ENCODE assay signal across 8 cellular contexts in the genomic region with DNA sequence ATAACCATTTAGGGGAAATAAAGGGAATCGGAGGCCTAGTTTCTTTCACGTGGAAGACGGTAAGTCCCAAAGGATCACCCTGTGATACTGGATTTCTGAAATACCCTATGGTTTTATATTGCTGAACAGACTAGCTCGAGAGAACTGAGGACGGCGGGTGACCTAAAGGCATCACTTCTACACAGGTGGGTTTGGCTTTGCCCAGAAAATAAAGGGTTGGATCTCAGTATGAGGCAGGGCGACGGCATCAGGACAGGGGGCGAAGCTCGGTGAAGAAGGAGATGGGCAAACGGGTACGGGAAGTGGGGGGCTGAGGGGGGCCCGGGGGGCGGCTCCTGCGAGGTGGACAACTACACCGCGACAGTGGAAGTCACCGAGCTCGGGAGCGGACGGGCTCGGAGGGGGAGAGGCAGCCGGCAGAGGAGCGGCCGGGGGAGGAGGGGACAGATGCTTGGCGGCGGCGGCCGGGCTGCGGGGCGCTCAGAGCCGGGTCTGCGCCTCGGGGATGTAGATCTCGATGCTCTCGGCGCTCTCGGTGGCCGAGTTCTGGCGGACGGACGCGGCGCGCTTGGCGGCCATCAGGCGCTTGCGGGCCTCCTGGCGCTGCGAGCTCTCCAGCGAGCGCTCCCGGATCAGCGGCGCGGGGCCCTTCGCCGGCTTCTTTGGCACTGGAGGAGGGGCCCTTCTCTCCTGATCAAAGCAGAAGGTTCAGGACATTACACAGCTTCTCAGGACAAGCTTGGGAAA. TPM values are rescaled to one million over a fixed set of nuclear protein-coding genes. Genes with fewer than 3 reads are reported as not detected.
A peak's percentile ranks its signal among the peaks of the same experiment; 100 is the strongest.
DNase-seq lines count a peak whose midpoint lies in the region; ATAC-seq, FAIRE-seq and TF ChIP-seq lines count a peak whose summit lies in the region.

No MANE protein-coding gene starts in this region.

- H3K36me3 Mint-ChIP-seq in memory B cell: no peaks in the 10 kb centered on the region

- CTCF ChIA-PET in GM10248 (lab: Yijun Ruan, JAX): no interaction called here

- 10 to 11% methylated on average over 58 of the region's 58 CpGs for WGBS in ectodermal cell, 2 experiments
- 15% methylated on average over 58 of the region's 58 CpGs for WGBS in thymus

- H3K4me3 Mint-ChIP-seq in memory B cell: peak overlapping the region; percentile 94

- peak overlapping the region; percentile 81 for H3K27ac Mint-ChIP-seq in memory B cell

- H3K9me3 Mint-ChIP-seq in memory B cell: no peaks in the 10 kb centered on the region

- DNase-seq in GM10248 (ENCODE audit: extremely low spot score) (peak; percentile 32), memory B cell (ENCODE audit: low spot score in 2 of 2) (peak; percentile 14 to 26), foreskin melanocyte (no peak), GM12892 (ENCODE audit: insufficient read length) (no peak)

- peaks cover 16% of the 10 kb centered on the region for H3K4me1 Mint-ChIP-seq in memory B cell

- H3K27me3 Mint-ChIP-seq in memory B cell: peaks cover 7% of the 10 kb centered on the region

- TF ChIP-seq POLR2A in GM12892 (IDR thresholded peaks at IDR 0.05; ENCODE audit: low read depth, low read length): no peak

- H3K4me1 ChIP-seq in ectodermal cell (ENCODE audit: control insufficient read depth, insufficient read depth, low read length) (peaks cover 11% of the 10 kb centered on the region), thymus (ENCODE audit: control insufficient read depth, insufficient read depth, low read length) (no peaks in the 10 kb centered on the region)

- H3K4me3 ChIP-seq in ectodermal cell (ENCODE audit: insufficient read depth, low read depth, low read length): peak overlapping the region; percentile 34
- H3K4me3 ChIP-seq in thymus (ENCODE audit: low read length): peak overlapping the region; percentile 41

- ATAC-seq in SK-N-SH treated with all-trans-retinoic acid at 6 μM for 48 hours (peak; percentile 94), memory B cell (ENCODE audit: low read depth) (peak; percentile 57), GM21526 (IDR thresholded peaks at IDR 0.05; ENCODE audit: low FRiP score, unreplicated experiment) (no peak)

- no peak for FAIRE-seq in GM12892 (lab: Jason Lieb, UNC)

- no peak for TF ChIP-seq CTCF in GM10248 (IDR thresholded peaks at IDR 0.05; ENCODE audit: control extremely low read depth, extremely low read depth, low read depth, missing control alignments)

- POLR2A ChIA-PET in GM10248 (lab: Yijun Ruan, JAX): no interaction called here

- H3K27me3 ChIP-seq in ectodermal cell (ENCODE audit: control insufficient read depth, insufficient read depth, low read length, poor library complexity, severe bottlenecking): peaks cover 32% of the 10 kb centered on the region
- peaks cover 11% of the 10 kb centered on the region for H3K27me3 ChIP-seq in thymus (ENCODE audit: control insufficient read depth, insufficient read depth)

- H3K36me3 ChIP-seq in ectodermal cell (ENCODE audit: control insufficient read depth, insufficient read depth, low read length) (no peaks in the 10 kb centered on the region), thymus (ENCODE audit: control insufficient read depth, insufficient read depth) (no peaks in the 10 kb centered on the region)

- H3K27ac ChIP-seq in ectodermal cell (ENCODE audit: insufficient read depth, low read depth, low read length, poor library complexity, severe bottlenecking): no peak overlapping the region
- H3K27ac ChIP-seq in thymus (ENCODE audit: low read depth): peak overlapping the region; percentile 18

- H3K9me3 ChIP-seq in ectodermal cell (ENCODE audit: control insufficient read depth, low read length) (no peaks in the 10 kb centered on the region), thymus (ENCODE audit: control insufficient read depth) (no peaks in the 10 kb centered on the region)

TF ChIP-seq in SK-N-SH treated with all-trans-retinoic acid at 6 μM for 48 hours, 23 proteins besides CTCF, POLR2A, EP300 and RAD21:
- TF ChIP-seq RARB (CRISPR knock-in tag; IDR thresholded peaks at IDR 0.05): no peak
- TF ChIP-seq, protein P1, sequence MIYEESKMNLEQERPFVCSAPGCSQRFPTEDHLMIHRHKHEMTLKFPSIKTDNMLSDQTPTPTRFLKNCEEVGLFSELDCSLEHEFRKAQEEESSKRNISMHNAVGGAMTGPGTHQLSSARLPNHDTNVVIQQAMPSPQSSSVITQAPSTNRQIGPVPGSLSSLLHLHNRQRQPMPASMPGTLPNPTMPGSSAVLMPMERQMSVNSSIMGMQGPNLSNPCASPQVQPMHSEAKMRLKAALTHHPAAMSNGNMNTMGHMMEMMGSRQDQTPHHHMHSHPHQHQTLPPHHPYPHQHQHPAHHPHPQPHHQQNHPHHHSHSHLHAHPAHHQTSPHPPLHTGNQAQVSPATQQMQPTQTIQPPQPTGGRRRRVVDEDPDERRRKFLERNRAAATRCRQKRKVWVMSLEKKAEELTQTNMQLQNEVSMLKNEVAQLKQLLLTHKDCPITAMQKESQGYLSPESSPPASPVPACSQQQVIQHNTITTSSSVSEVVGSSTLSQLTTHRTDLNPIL (CRISPR knock-in tag; IDR thresholded peaks at IDR 0.05; ENCODE audit: low read depth): no peak
- TF ChIP-seq TOX (CRISPR knock-in tag; IDR thresholded peaks at IDR 0.05; ENCODE audit: borderline replicate concordance): no peak
- no peak for TF ChIP-seq BACH2 (CRISPR knock-in tag; IDR thresholded peaks at IDR 0.05; ENCODE audit: borderline replicate concordance)
- TF ChIP-seq, protein P2, sequence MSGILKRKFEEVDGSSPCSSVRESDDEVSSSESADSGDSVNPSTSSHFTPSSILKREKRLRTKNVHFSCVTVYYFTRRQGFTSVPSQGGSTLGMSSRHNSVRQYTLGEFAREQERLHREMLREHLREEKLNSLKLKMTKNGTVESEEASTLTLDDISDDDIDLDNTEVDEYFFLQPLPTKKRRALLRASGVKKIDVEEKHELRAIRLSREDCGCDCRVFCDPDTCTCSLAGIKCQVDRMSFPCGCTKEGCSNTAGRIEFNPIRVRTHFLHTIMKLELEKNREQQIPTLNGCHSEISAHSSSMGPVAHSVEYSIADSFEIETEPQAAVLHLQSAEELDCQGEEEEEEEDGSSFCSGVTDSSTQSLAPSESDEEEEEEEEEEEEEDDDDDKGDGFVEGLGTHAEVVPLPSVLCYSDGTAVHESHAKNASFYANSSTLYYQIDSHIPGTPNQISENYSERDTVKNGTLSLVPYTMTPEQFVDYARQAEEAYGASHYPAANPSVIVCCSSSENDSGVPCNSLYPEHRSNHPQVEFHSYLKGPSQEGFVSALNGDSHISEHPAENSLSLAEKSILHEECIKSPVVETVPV (CRISPR knock-in tag; IDR thresholded peaks at IDR 0.05): no peak
- TF ChIP-seq TSHZ2 (CRISPR knock-in tag; IDR thresholded peaks at IDR 0.05): no peak

RNA-seq across cellular contexts. Expression of gene TGIF1, which starts 48.9 kb away (rescaled TPM):
- polyA plus RNA-seq in ectodermal cell (2013, experiment 1 of 4): 177 TPM
- polyA plus RNA-seq in ectodermal cell (2013, experiment 2 of 4): 192 TPM
- 175 TPM for polyA plus RNA-seq in ectodermal cell (2013, experiment 3 of 4)
- polyA plus RNA-seq in ectodermal cell (2013, experiment 4 of 4): 186 TPM
- 96.1 TPM for polyA plus RNA-seq in thymus
- 0.53 TPM for polyA plus RNA-seq in GM12892 (2012; ENCODE audit: missing spikeins)

Comparison
In these comparisons a context has a peak if more than half of its experiments do, and no peak if none do; other contexts are left out.
1. DNase-seq: peak in GM10248 (single experiment) and memory B cell (2 of 2); none in foreskin melanocyte (single experiment) and GM12892 (single experiment).